In the genomic region with DNA sequence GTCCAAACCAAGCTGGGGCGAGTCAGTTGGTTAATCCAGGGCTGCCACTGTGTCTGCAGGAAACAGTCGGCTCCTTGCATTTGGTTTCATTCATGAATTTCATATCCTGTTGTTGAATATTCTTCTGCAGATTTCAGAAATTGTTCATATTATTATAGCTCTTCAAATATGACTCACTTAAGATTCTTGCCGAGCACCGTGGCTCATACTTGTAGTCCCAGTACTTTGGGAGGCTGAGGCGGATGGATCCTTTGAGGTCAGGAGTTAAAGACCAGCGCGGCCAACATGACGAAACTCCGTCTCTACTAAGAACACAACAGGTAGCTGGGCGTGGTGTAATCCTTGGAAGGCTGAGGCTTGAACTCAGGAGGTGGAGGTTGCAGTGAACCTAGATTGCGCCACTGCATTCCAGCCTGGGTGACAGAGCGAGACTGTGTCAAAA, we compare ENCODE assay signal across 9 cellular contexts. TPM values are rescaled to one million over a fixed set of nuclear protein-coding genes. Genes with fewer than 3 reads are reported as not detected.
DNase-seq lines count a peak whose midpoint lies in the region; ATAC-seq and TF ChIP-seq lines count a peak whose summit lies in the region.
"Had no signal": no experiment of that assay in that cellular context is flagged by ENCODE, and none has a peak within 500 bp of the region (broad histone marks: within the 10 kb centered on the region; RNA-seq: fewer than 3 reads in every experiment).

No MANE protein-coding gene starts in this region.

- ATAC-seq in HG03457 (IDR thresholded peaks at IDR 0.05; ENCODE audit: unreplicated experiment) = no peak

- H3K9me3 ChIP-seq in suprapubic skin = no peaks in the 10 kb centered on the region
- H3K9me3 ChIP-seq in Karpas-422 (ENCODE audit: low read length) = no peaks in the 10 kb centered on the region
- H3K9me3 ChIP-seq: prostate gland had no signal

- H3K36me3 ChIP-seq in suprapubic skin (peaks cover 2% of the 10 kb centered on the region), Karpas-422 (ENCODE audit: insufficient read depth, low read length) (peaks cover 68% of the 10 kb centered on the region)
- H3K36me3 ChIP-seq: prostate gland had no signal

- H3K4me1 ChIP-seq in suprapubic skin = peaks cover 38% of the 10 kb centered on the region
- H3K4me1 ChIP-seq in Karpas-422 (ENCODE audit: low read length) = no peaks in the 10 kb centered on the region
- H3K4me1 ChIP-seq: prostate gland had no signal

- TF ChIP-seq EP300 in suprapubic skin (IDR thresholded peaks at IDR 0.05) = no peak

- no peak overlapping the region for H2AFZ ChIP-seq in Karpas-422 (ENCODE audit: low read length)

- no peak for TF ChIP-seq POLR2A in suprapubic skin (IDR thresholded peaks at IDR 0.05)

- peak overlapping the region; percentile 68 for H3K27ac ChIP-seq in suprapubic skin
- no peak overlapping the region for H3K27ac ChIP-seq in Karpas-422 (ENCODE audit: low read length)

- no peak overlapping the region for H3K4me2 ChIP-seq in Karpas-422 (ENCODE audit: low read depth, low read length, poor library complexity, severe bottlenecking)

- no peaks in the 10 kb centered on the region for H3K9me2 ChIP-seq in Karpas-422 (replicated peaks; ENCODE audit: insufficient read depth, low read length)

- H3K27me3 ChIP-seq in suprapubic skin (no peaks in the 10 kb centered on the region), Karpas-422 (ENCODE audit: low read length) (no peaks in the 10 kb centered on the region)

- 48% methylated on average over 12 of the region's 12 CpGs for WGBS in suprapubic skin

- TF ChIP-seq CTCF in fibroblast of villous mesenchyme (IDR thresholded peaks at IDR 0.05; ENCODE audit: insufficient read depth, low read depth, low read length) (no peak), suprapubic skin (IDR thresholded peaks at IDR 0.05) (no peak)

- DNase-seq in activated T-cell treated with anti-CD3 and anti-CD28 coated beads for 48 hours (ENCODE audit: low read depth) = peak; percentile 43
- DNase-seq in activated T-cell treated with anti-CD3 and anti-CD28 coated beads, Interleukin-2, amount 50 U/mL, for 1 hour = no peak
- DNase-seq in activated T-cell treated with anti-CD3 and anti-CD28 coated beads, Interleukin-2, amount 50 U/mL, for 48 hours = peak; percentile 57 to 60
- peak; percentile 87 for DNase-seq in fibroblast of villous mesenchyme (ENCODE audit: low read depth)
- DNase-seq in suprapubic skin (ENCODE audit: low spot score in 2 of 2) = no peak
- no peak for DNase-seq in HUDEP-2 (lab: John Stamatoyannopoulos, UW; ENCODE audit: unreplicated experiment in 76 of 76)
- DNase-seq in Karpas-422 = no peak

- peaks cover 94% of the 10 kb centered on the region for H3K79me2 ChIP-seq in Karpas-422 (ENCODE audit: low read length)

- no peak overlapping the region for H3K9ac ChIP-seq in Karpas-422 (ENCODE audit: low read length)

- H3K4me3 ChIP-seq in fibroblast of villous mesenchyme (ENCODE audit: low read depth, low read length) = no peak overlapping the region
- no peak overlapping the region for H3K4me3 ChIP-seq in suprapubic skin
- H3K4me3 ChIP-seq in Karpas-422 (ENCODE audit: low read length) = no peak overlapping the region
- H3K4me3 ChIP-seq: prostate gland had no signal

- H4K20me1 ChIP-seq in Karpas-422 (ENCODE audit: insufficient read depth, low read depth, low read length) = peaks cover 85% of the 10 kb centered on the region

RNA-seq across cellular contexts. Expression of gene PFKP, which starts 24.0 kb away (rescaled TPM):
- total RNA-seq in fibroblast of villous mesenchyme (120 and 145 TPM in 2 replicates), suprapubic skin (10 to 100 TPM; 36.7 to 58.9 (median 44.7) TPM)
- 91.3 and 196 TPM in 2 replicates for total RNA-seq in Karpas-422 (2014; rRNA removed; shearing (Covaris generic); ENCODE audit: low replicate concordance)

Comparison
In these comparisons a context has a peak if more than half of its experiments do, and no peak if none do; other contexts are left out.
1. DNase-seq: peak in activated T-cell treated with anti-CD3 and anti-CD28 coated beads for 48 hours (single experiment), activated T-cell treated with anti-CD3 and anti-CD28 coated beads, Interleukin-2, amount 50 U/mL, for 48 hours (2 of 2) and fibroblast of villous mesenchyme (single experiment); none in activated T-cell treated with anti-CD3 and anti-CD28 coated beads, Interleukin-2, amount 50 U/mL, for 1 hour (single experiment), suprapubic skin (0 of 2), HUDEP-2 (0 of 76) and Karpas-422 (single experiment).